21 cellular contexts compared by ENCODE assay signal in the genomic region with DNA sequence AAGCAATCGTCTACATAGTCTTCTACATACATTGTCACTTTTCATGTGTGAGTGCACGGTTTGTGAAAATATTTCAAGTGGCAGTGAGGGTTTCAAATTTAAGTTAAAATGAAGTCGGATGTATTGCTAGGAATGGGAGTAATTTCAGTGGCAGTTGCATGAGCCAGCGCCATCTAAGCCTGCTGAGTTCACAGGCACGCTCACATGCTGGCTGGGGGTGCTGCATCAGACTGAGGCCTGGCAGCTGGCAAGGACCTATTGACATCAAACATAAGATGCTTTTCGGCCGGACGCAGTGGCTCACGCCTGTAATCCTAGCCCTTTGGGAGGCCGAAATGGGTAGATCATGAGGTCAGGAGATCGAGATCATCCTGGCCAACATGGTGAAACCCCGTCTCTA.
DNase-seq lines count a peak whose midpoint lies in the region; ATAC-seq and TF ChIP-seq lines count a peak whose summit lies in the region.
"Had no signal": no experiment of that assay in that cellular context is flagged by ENCODE, and none has a peak within 500 bp of the region (broad histone marks: within the 10 kb centered on the region; RNA-seq: fewer than 3 reads in every experiment).

No MANE protein-coding gene starts in this region.

- H3K27me3 Mint-ChIP-seq in osteocyte (ENCODE audit: unreplicated experiment): no peaks in the 10 kb centered on the region

- DNase-seq in Ammon's horn (ENCODE audit: low spot score) (peak; percentile 80), osteocyte (ENCODE audit: extremely low spot score, unreplicated experiment) (peak; percentile 38)
- no peak for DNase-seq in central memory CD4-positive, alpha-beta T cell
- DNase-seq in stimulated activated naive CD4-positive, alpha-beta T cell treated with Interleukin-2 at 50 U/mL for 16 hours (lab: John Stamatoyannopoulos, UW): no peak
- DNase-seq in stimulated activated CD4-positive, alpha-beta T cell treated with anti-CD3 and anti-CD28 coated beads, Interleukin-12 subunit alpha, Interleukin-12 subunit beta, amount 100 ng/mL, for 4 hours: no peak
- DNase-seq: 8988T, GDM1, KBM-7, MV-4-11, NCI-H1417 treated with DMSO at 0.1 percent for 48 hours, NCI-H1930, NCI-H2171, NCI-H446 treated with DMSO at 0.1 percent for 48 hours, NCI-H748 treated with DMSO at 0.1 percent for 48 hours, RPMI8226 had no signal

- H3K4me3 Mint-ChIP-seq in osteocyte (ENCODE audit: unreplicated experiment): no peak overlapping the region

- H3K27ac Mint-ChIP-seq in osteocyte (ENCODE audit: unreplicated experiment): no peak overlapping the region

- H3K27ac ChIP-seq in cingulate gyrus (ENCODE audit: low read depth, low read length): peak overlapping the region; percentile 62
- peak overlapping the region; percentile 58 for H3K27ac ChIP-seq in layer of hippocampus (ENCODE audit: low read depth, low read length)
- H3K27ac ChIP-seq: BLaER1 treated with 17β-estradiol and CSF1 and Interleukin-3, amounts not matched to agents 10 nM and 100 nM had no signal

- peaks cover 7% of the 10 kb centered on the region for H3K4me1 Mint-ChIP-seq in osteocyte (ENCODE audit: unreplicated experiment)

- peaks cover 24% of the 10 kb centered on the region for H3K36me3 Mint-ChIP-seq in osteocyte (ENCODE audit: unreplicated experiment)

- no peak for TF ChIP-seq CTCF in osteocyte (IDR thresholded peaks at IDR 0.05)

- no peaks in the 10 kb centered on the region for H3K9me3 Mint-ChIP-seq in osteocyte (ENCODE audit: unreplicated experiment)

- no peaks in the 10 kb centered on the region for H3K27me3 ChIP-seq in layer of hippocampus (ENCODE audit: control insufficient read depth, insufficient read depth, low read length)
- H3K27me3 ChIP-seq: BLaER1 treated with 17β-estradiol and CSF1 and Interleukin-3, amounts not matched to agents 10 nM and 100 nM had no signal

- ATAC-seq in HG03135 (IDR thresholded peaks at IDR 0.05; ENCODE audit: unreplicated experiment): no peak
- ATAC-seq: GM12878, HCT116 had no signal

Comparison
In these comparisons a context has a peak if more than half of its experiments do, and no peak if none do; other contexts are left out.
1. DNase-seq: peak in Ammon's horn (single experiment) and osteocyte (single experiment); none in central memory CD4-positive, alpha-beta T cell (single experiment), stimulated activated naive CD4-positive, alpha-beta T cell treated with Interleukin-2 at 50 U/mL for 16 hours (single experiment) and stimulated activated CD4-positive, alpha-beta T cell treated with anti-CD3 and anti-CD28 coated beads, Interleukin-12 subunit alpha, Interleukin-12 subunit beta, amount 100 ng/mL, for 4 hours (single experiment).